In the genomic region with DNA sequence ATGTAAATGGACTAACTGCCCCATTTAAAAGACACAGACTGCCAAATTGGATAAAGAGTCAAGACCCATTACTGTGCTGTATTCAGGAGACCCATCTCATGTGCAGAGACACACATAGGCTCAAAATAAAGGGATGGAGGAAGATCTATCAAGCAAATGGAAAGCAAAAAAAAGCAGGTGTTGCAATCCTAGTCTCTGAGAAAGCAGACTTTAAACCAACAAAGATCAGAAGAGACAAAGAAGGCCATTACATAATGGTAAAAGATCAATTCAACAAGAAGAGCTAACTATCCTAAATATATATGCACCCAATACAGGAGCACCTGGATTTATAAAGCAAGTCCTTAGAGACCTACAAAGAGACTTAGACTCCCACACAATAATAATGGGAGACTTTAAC, we compare ENCODE assay signal across 1 cellular context.
TF ChIP-seq lines count a peak whose summit lies in the region.

No MANE protein-coding gene starts in this region.

TF ChIP-seq in HepG2, 621 proteins besides CTCF, POLR2A, EP300 and RAD21 (continued from another document):
- peak; percentile 30; the same call in 1 of the 2 replicates for TF ChIP-seq RXRB (CRISPR knock-in tag; IDR thresholded peaks at IDR 0.05; ENCODE audit: borderline replicate concordance)
